In genomic region chr12:91333966-91334365, GRCh38 we compare ENCODE assay signal across 29 cellular contexts.
"Had no signal": no experiment of that assay in that cellular context is flagged by ENCODE, and none has a peak within 500 bp of the region (broad histone marks: within the 10 kb centered on the region; RNA-seq: fewer than 3 reads in every experiment).

No MANE protein-coding gene starts in this region.

- H3K27ac ChIP-seq: adrenal gland, body of pancreas, esophagus muscularis mucosa, foreskin keratinocyte, gastroesophageal sphincter, heart right ventricle, hepatocyte had no signal

- H3K4me1 ChIP-seq: adrenal gland, body of pancreas, esophagus muscularis mucosa, foreskin keratinocyte, gastroesophageal sphincter, heart right ventricle had no signal

- H3K9me3 ChIP-seq: adrenal gland, body of pancreas, esophagus muscularis mucosa, gastroesophageal sphincter, heart right ventricle had no signal

- DNase-seq: activated CD4-positive, alpha-beta memory T cell treated with anti-CD3 and anti-CD28 coated beads for 36 hours; activated CD4-positive, alpha-beta T cell treated with anti-CD3 and anti-CD28 coated beads for 36 hours; activated CD4-positive, alpha-beta T cell treated with anti-CD3 and anti-CD28 coated beads, Interleukin-2, amount 10 ng/mL, durations not matched to agents 24 days and 14 days; activated CD4-positive, CD25-positive, alpha-beta regulatory T cell; activated CD4-positive, CD25-positive, alpha-beta regulatory T cell treated with anti-CD3 and anti-CD28 coated beads, Interleukin-2, amount 50 U/mL, for 72 hours; activated CD8-positive, alpha-beta memory T cell treated with anti-CD3 and anti-CD28 coated beads, Interleukin-2, amount 10 ng/mL, durations not matched to agents 7 days and 5 days; activated CD8-positive, alpha-beta memory T cell treated with anti-CD3 and anti-CD28 coated beads, Interleukin-2, amount 50 U/mL, for 4 hours; activated CD8-positive, alpha-beta T cell treated with anti-CD3 and anti-CD28 coated beads, Interleukin-2, amount 10 ng/mL, durations not matched to agents 7 days and 5 days; activated effector memory CD4-positive, alpha-beta T cell treated with anti-CD3 and anti-CD28 coated beads, Interleukin-2, amount 50 U/mL, for 16 hours; activated naive CD4-positive, alpha-beta T cell treated with anti-CD3 and anti-CD28 coated beads for 36 hours; activated naive CD8-positive, alpha-beta T cell treated with anti-CD3 and anti-CD28 coated beads for 36 hours; activated naive CD8-positive, alpha-beta T cell treated with anti-CD3 and anti-CD28 coated beads, Interleukin-2, amount 50 U/mL, for 24 hours; activated T-cell treated with anti-CD3 and anti-CD28 coated beads, Interleukin-2, amount 50 U/mL, for 1 hour; activated T-cell treated with anti-CD3 and anti-CD28 coated beads, Interleukin-2, amount 50 U/mL, for 48 hours; adrenal gland; amygdala; aorta; body of pancreas; caudate nucleus; cortex of kidney; dermis blood vessel endothelial cell; effector CD4-positive, alpha-beta T cell; effector memory CD8-positive, alpha-beta T cell; erythroblast; foreskin keratinocyte; heart right ventricle had no signal

- H3K36me3 ChIP-seq: adrenal gland, esophagus muscularis mucosa, gastroesophageal sphincter, heart right ventricle had no signal

- H3K4me3 ChIP-seq: adrenal gland, body of pancreas, esophagus muscularis mucosa, gastroesophageal sphincter, heart right ventricle, hepatocyte had no signal

- H2AFZ ChIP-seq: hepatocyte had no signal

- H3K4me2 ChIP-seq: hepatocyte had no signal

- H3K27me3 ChIP-seq: adrenal gland, body of pancreas, esophagus muscularis mucosa, foreskin keratinocyte, gastroesophageal sphincter, heart right ventricle, hepatocyte had no signal

- ATAC-seq: activated CD4-positive, alpha-beta T cell treated with anti-CD3 and anti-CD28 coated beads for 36 hours; activated CD8-positive, alpha-beta memory T cell treated with anti-CD3 and anti-CD28 coated beads, Interleukin-2, amount 10 ng/mL, durations not matched to agents 7 days and 5 days; activated CD8-positive, alpha-beta T cell treated with anti-CD3 and anti-CD28 coated beads, Interleukin-2, amount 10 ng/mL, durations not matched to agents 7 days and 5 days; activated naive CD8-positive, alpha-beta T cell treated with anti-CD3 and anti-CD28 coated beads, Interleukin-2, amount 50 U/mL, for 24 hours; body of pancreas; effector memory CD8-positive, alpha-beta T cell; foreskin keratinocyte; gastroesophageal sphincter; heart right ventricle had no signal

- H3K79me2 ChIP-seq: hepatocyte had no signal
